In the genomic region with DNA sequence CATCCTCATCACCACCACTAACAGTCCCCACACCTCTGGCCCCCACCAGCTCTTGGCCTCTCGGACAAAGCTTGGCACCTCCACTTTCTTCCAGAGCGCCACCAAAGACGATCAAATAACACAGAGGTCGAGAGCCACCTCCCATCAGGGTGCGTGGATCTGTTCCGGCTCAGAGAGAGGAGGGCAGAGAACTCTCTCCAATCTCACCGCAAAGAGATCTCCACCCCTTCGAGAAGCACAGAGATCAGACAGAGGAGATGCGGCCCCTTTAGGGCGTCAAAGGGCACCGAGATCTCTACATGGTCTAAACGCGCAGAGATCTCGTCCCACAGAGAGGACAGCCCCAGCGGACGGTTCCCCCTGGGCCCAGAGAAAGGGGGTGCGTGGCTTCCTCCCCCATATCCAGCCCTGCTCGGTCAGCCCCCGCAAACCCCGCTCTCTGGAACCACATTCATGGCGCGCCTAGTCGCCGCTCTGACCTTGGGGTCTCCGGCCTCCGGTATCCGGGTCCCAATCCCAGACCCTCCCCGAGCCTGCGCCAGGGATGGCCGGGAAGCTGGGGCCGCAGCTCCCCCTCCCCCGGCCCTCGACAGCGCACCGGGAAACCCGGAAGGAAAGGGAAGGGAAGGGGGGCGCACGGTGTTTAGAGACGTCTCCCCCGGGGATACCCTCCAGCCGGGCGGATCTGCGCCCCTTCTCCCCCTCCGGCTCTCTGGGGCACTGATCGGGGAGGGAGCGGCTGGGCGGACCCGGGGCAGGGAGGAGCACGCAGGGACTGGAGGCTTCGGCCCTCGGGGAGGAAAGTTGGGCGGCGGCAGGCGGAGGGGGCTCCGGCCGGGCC, we compare ENCODE assay signal across 8 cellular contexts. TPM values are rescaled to one million over a fixed set of nuclear protein-coding genes. Genes with fewer than 3 reads are reported as not detected.
DNase-seq lines count a peak whose midpoint lies in the region; ATAC-seq and TF ChIP-seq lines count a peak whose summit lies in the region.

No MANE protein-coding gene starts in this region.

- TF ChIP-seq CTCF in PC-9 (conservative IDR thresholded peaks at IDR 0.05) (no peak), gastroesophageal sphincter (IDR thresholded peaks at IDR 0.05) (no peak)

- no peak overlapping the region for H2AFZ ChIP-seq in PC-9

- peak; percentile 7 for ATAC-seq in GM19372 (IDR thresholded peaks at IDR 0.05; ENCODE audit: low read depth, unreplicated experiment)
- ATAC-seq in gastroesophageal sphincter, result peak; percentile 10
- no peak for ATAC-seq in HG03025 (IDR thresholded peaks at IDR 0.05; ENCODE audit: low FRiP score, unreplicated experiment)
- no peak for ATAC-seq in HG02798 (IDR thresholded peaks at IDR 0.05; ENCODE audit: poor library complexity, unreplicated experiment)

- H3K27me3 ChIP-seq in PC-9 (ENCODE audit: insufficient read depth, low read depth) (peaks cover 22% of the 10 kb centered on the region), gastroesophageal sphincter (peaks cover 87% of the 10 kb centered on the region)

- no peaks in the 10 kb centered on the region for H3K9me2 ChIP-seq in PC-9 (ENCODE audit: insufficient read depth)

- POLR2A ChIA-PET in PC-9 (lab: Charles Lee; ENCODE audit: unreplicated experiment), result no interaction called here

- no peak for TF ChIP-seq EP300 in gastroesophageal sphincter (IDR thresholded peaks at IDR 0.05)

- H3K36me3 ChIP-seq in PC-9 (ENCODE audit: low read depth) (no peaks in the 10 kb centered on the region), gastroesophageal sphincter (no peaks in the 10 kb centered on the region)

- DNase-seq in PC-9 (no peak), skeletal muscle cell (ENCODE audit: low read depth) (no peak), NK-92 (lab: John Stamatoyannopoulos, UW; ENCODE audit: unreplicated experiment) (no peak), NCI-H2196 (lab: John Stamatoyannopoulos, UW; ENCODE audit: unreplicated experiment) (no peak)

- H3K27ac ChIP-seq in PC-9 (no peak overlapping the region), gastroesophageal sphincter (peak overlapping the region in 1 of 4 donors; percentile 29)

- H3K4me1 ChIP-seq in PC-9 (replicated peaks; ENCODE audit: insufficient read depth) (no peaks in the 10 kb centered on the region), gastroesophageal sphincter (peaks cover 0 to 25% (median 12%) of the 10 kb centered on the region in 3 donors)

- CTCF ChIA-PET in PC-9 (lab: Charles Lee), result interaction anchor here (0.5 kb wide), 1 partner anchor 885 kb away, joined by 3 read pairs; no protein-coding TSS in a partner anchor

- no peaks in the 10 kb centered on the region for H3F3A ChIP-seq in PC-9 (ENCODE audit: insufficient read depth, low read depth)

- H3K4me3 ChIP-seq in PC-9, result no peak overlapping the region
- peak overlapping the region; percentile 19 to 62 for H3K4me3 ChIP-seq in gastroesophageal sphincter
- H3K4me3 ChIP-seq in skeletal muscle cell (ENCODE audit: low read depth, low read length), result peak overlapping the region; percentile 54

- intact Hi-C loops in PC-9 (cut with micrococcal nuclease; ENCODE audit: unreplicated experiment), result no loop called here

- TSS peak; percentile 40 for BruUV-seq in PC-9 (replicated peaks; lab: Mats Ljungman, UMichigan)

- H4K20me1 ChIP-seq in PC-9 (ENCODE audit: insufficient read depth), result no peaks in the 10 kb centered on the region

- 0% methylated on average over 3 of the region's 56 CpGs; no CpG with 5 or more reads in 1 of the 2 donors for WGBS in gastroesophageal sphincter (ENCODE audit: low coverage in 1 of 2), 2 donors

- no peak for TF ChIP-seq POLR2A in gastroesophageal sphincter (IDR thresholded peaks at IDR 0.05)

- no peak overlapping the region for H3K4me2 ChIP-seq in PC-9

- H3K9me3 ChIP-seq in PC-9 (ENCODE audit: insufficient read depth, low read depth) (no peaks in the 10 kb centered on the region), gastroesophageal sphincter (no peaks in the 10 kb centered on the region)

- H3K79me2 ChIP-seq in PC-9 (ENCODE audit: low read depth), result no peaks in the 10 kb centered on the region

RNA-seq across cellular contexts. Expression of a gene that starts 0.6 kb away (rescaled TPM):
- total RNA-seq in PC-9 (2021), result 3.0 and 4.7 TPM in 2 replicates
- 1 to 10 TPM in 1 of 4 donors, under 1 TPM in 2, not detected in 1; 0.50 to 1.7 (median 0.81) TPM for total RNA-seq in gastroesophageal sphincter

Comparison
In these comparisons a context has a peak if more than half of its experiments do, and no peak if none do; other contexts are left out.
1. ATAC-seq: peak in GM19372 (single experiment) and gastroesophageal sphincter (single experiment); none in HG03025 (single experiment) and HG02798 (single experiment).